In genomic region chr4:182921608-182922007, GRCh38 we compare ENCODE assay signal across 20 cellular contexts. TPM values are rescaled to one million over a fixed set of nuclear protein-coding genes. Genes with fewer than 3 reads are reported as not detected.
DNase-seq lines count a peak whose midpoint lies in the region; ATAC-seq and TF ChIP-seq lines count a peak whose summit lies in the region.
"Had no signal": no experiment of that assay in that cellular context is flagged by ENCODE, and none has a peak within 500 bp of the region (broad histone marks: within the 10 kb centered on the region; RNA-seq: fewer than 3 reads in every experiment).

No MANE protein-coding gene starts in this region.

- intact Hi-C loops in heart right ventricle (cut with DNase I) = no loop called here

- H3K9me3 ChIP-seq in mesenchymal stem cell (ENCODE audit: control insufficient read depth, low read length) (no peaks in the 10 kb centered on the region), heart right ventricle (no peaks in the 10 kb centered on the region)
- H3K9me3 ChIP-seq: BE2C, BLaER1 had no signal

- H3K4me1 ChIP-seq in mesenchymal stem cell (ENCODE audit: control insufficient read depth, insufficient read depth, low read depth, low read length) (peaks cover 5% of the 10 kb centered on the region), heart right ventricle (peaks cover 0 to 18% (median 6%) of the 10 kb centered on the region in 9 donors)

- no peak overlapping the region for H3K4me2 ChIP-seq in mesenchymal stem cell (ENCODE audit: low read length, poor library complexity, severe bottlenecking)
- H3K4me2 ChIP-seq: BLaER1 had no signal

- H4K91ac ChIP-seq in mesenchymal stem cell (ENCODE audit: low read length) = no peak overlapping the region

- no peak overlapping the region for H2AFZ ChIP-seq in mesenchymal stem cell (ENCODE audit: low read depth, low read length)

- H3K36me3 ChIP-seq in mesenchymal stem cell (ENCODE audit: control insufficient read depth in 1 of 2, insufficient read depth in 2 of 2, low read depth in 1 of 2, low read length in 2 of 2) (no peaks in the 10 kb centered on the region), heart right ventricle (no peaks in the 10 kb centered on the region)
- H3K36me3 ChIP-seq: BE2C, BLaER1 had no signal

- no peak overlapping the region for H3K27ac ChIP-seq in mesenchymal stem cell (ENCODE audit: low read length, poor library complexity, severe bottlenecking)
- no peak overlapping the region for H3K27ac ChIP-seq in heart right ventricle
- H3K27ac ChIP-seq: BLaER1 had no signal

- H2BK5ac ChIP-seq in mesenchymal stem cell (ENCODE audit: low read depth, low read length, poor library complexity, severe bottlenecking) = no peak overlapping the region

- no peak overlapping the region for H3K18ac ChIP-seq in mesenchymal stem cell (ENCODE audit: low read depth in 1 of 2, low read length in 2 of 2)

- H4K8ac ChIP-seq in mesenchymal stem cell (ENCODE audit: low read length) = no peak overlapping the region

- no peak overlapping the region for H3K9ac ChIP-seq in mesenchymal stem cell (ENCODE audit: low read length)
- H3K9ac ChIP-seq: BLaER1 had no signal

- no peak overlapping the region for H2BK12ac ChIP-seq in mesenchymal stem cell (ENCODE audit: low read length in 2 of 2)

- H3K4ac ChIP-seq in mesenchymal stem cell (ENCODE audit: low read depth in 1 of 2, low read length in 2 of 2) = no peak overlapping the region

- H2AK5ac ChIP-seq in mesenchymal stem cell (ENCODE audit: low read length, severe bottlenecking) = peak overlapping the region; percentile 35

- H3K4me3 ChIP-seq in mesenchymal stem cell (ENCODE audit: insufficient read depth in 1 of 2, low read depth in 1 of 2, low read length in 2 of 2) = no peak overlapping the region
- H3K4me3 ChIP-seq in heart right ventricle = no peak overlapping the region
- H3K4me3 ChIP-seq: BLaER1, GM12878 had no signal

- no peak for ATAC-seq in heart right ventricle
- ATAC-seq: GM12878 had no signal

- peak; percentile 28 for DNase-seq in NCI-H2227 (lab: John Stamatoyannopoulos, UW; ENCODE audit: unreplicated experiment)
- DNase-seq in mesenchymal stem cell = no peak
- DNase-seq in OCI-M1 (lab: John Stamatoyannopoulos, UW) = no peak
- DNase-seq in heart right ventricle = no peak
- DNase-seq in stimulated activated CD4-positive, alpha-beta T cell treated with anti-CD3 and anti-CD28 coated beads, Interleukin-4, amount 100 ng/mL, for 24 hours = no peak
- DNase-seq: 8988T; ACHN; BE2C; C1 segment of cervical spinal cord; CD4-positive, alpha-beta memory T cell; CD4-positive, CD25-positive, alpha-beta regulatory T cell; CD8-positive, alpha-beta memory T cell; COR-L47; DMS 273 treated with DMSO at 0.1 percent for 48 hours; DMS79; DND-41; EL; GDM1 had no signal

- no peak overlapping the region for H2BK120ac ChIP-seq in mesenchymal stem cell (ENCODE audit: low read depth, low read length)

- no peak for TF ChIP-seq CTCF in heart right ventricle (IDR thresholded peaks at IDR 0.05)

- peaks cover 0 to 8% of the 10 kb centered on the region in 2 experiments for H3K27me3 ChIP-seq in mesenchymal stem cell (ENCODE audit: control insufficient read depth in 1 of 2, insufficient read depth in 1 of 2, low read length in 2 of 2)
- H3K27me3 ChIP-seq in heart right ventricle = peaks cover 0 to 5% (median 2%) of the 10 kb centered on the region in 7 donors
- H3K27me3 ChIP-seq: BE2C, BLaER1 had no signal

- WGBS in mesenchymal stem cell = 94% methylated on average over 2 of the region's 4 CpGs
- 95% methylated on average over 4 of the region's 4 CpGs for WGBS in heart right ventricle, 2 donors

- no peak overlapping the region for H3K14ac ChIP-seq in mesenchymal stem cell (ENCODE audit: low read length in 2 of 2)

- H2BK15ac ChIP-seq in mesenchymal stem cell (ENCODE audit: low read depth, poor library complexity, severe bottlenecking) = no peak overlapping the region

- no peaks in the 10 kb centered on the region for H3K79me1 ChIP-seq in mesenchymal stem cell (replicated peaks; ENCODE audit: low read length, poor library complexity, severe bottlenecking)

- no peak overlapping the region for H3K23ac ChIP-seq in mesenchymal stem cell (ENCODE audit: low read length in 2 of 2)

RNA-seq across cellular contexts. Expression of gene DCTD, which starts 4.4 kb away (rescaled TPM):
- 129 TPM for polyA plus RNA-seq in mesenchymal stem cell (2013, experiment 1 of 2)
- 133 TPM for polyA plus RNA-seq in mesenchymal stem cell (2013, experiment 2 of 2)
- total RNA-seq in heart right ventricle = 10 to 100 TPM; 33.9 to 53.1 (median 42.2) TPM
- 10 to 100 TPM; 16.8 to 34.5 TPM for polyA plus RNA-seq in heart right ventricle
